Comparison of ENCODE assay signal across 30 cellular contexts in the genomic region with DNA sequence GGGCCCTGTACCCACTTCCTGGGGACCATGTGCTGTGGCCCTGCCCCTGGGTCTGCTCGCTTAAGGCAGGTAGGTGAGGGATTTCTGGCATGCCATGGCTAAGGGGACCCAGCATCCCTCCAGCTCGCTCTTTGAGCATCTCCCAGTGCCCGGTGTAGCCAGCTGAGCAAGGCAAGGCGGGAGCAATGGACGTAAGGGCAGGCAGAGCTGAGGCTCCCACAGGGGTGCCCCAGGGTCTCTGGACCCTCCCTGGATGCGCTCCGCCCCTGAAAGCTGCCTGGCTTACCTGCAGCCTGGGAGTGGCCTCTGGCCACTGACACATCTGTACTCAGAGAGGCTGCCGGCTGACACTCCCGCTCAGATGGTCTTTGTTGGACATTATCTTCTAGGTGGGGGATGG.
"Had no signal": no experiment of that assay in that cellular context is flagged by ENCODE, and none has a peak within 500 bp of the region (broad histone marks: within the 10 kb centered on the region; RNA-seq: fewer than 3 reads in every experiment).

No MANE protein-coding gene starts in this region.

- H3K4me1 ChIP-seq: body of pancreas, gastrocnemius medialis, tibial nerve had no signal

- H3K4me3 Mint-ChIP-seq: activated CD4-positive, alpha-beta memory T cell treated with anti-CD3 and anti-CD28 coated beads for 36 hours; activated T-helper 1 cell treated with anti-CD3 and anti-CD28 coated beads, Interleukin-12 subunit alpha, Interleukin-12 subunit beta, Interleukin-2, Interleukin-4 antibody, amounts not matched to agents 30 ng/mL and 10 ng/mL and 1 ng/mL, durations not matched to agents 14 hours and 24 hours and 36 hours; mesothelial cell of epicardium; nephron progenitor cell; T-helper 1 cell treated with Interleukin-12 subunit alpha and Interleukin-12 subunit beta and Interleukin-4 antibody, amounts not matched to agents 30 μg/mL and 1 μg/mL, for 36 hours had no signal

- H3K9me3 ChIP-seq: body of pancreas, gastrocnemius medialis, ovary, tibial nerve had no signal

- H3K27ac ChIP-seq: body of pancreas, coronary artery, dorsolateral prefrontal cortex, gastrocnemius medialis, ovary, tibial nerve, VCaP had no signal

- H3K4me1 Mint-ChIP-seq: mesothelial cell of epicardium had no signal

- DNase-seq: activated CD4-positive, alpha-beta memory T cell treated with anti-CD3 and anti-CD28 coated beads for 36 hours; activated CD4-positive, alpha-beta T cell treated with anti-CD3 and anti-CD28 coated beads for 4 hours; activated gamma-delta T cell treated with Interleukin-2 at 50 U/mL for 16 hours; activated naive CD4-positive, alpha-beta T cell treated with anti-CD3 and anti-CD28 coated beads, Interleukin-2, amount 50 U/mL, for 16 hours; activated T-cell treated with anti-CD3 and anti-CD28 coated beads, Interleukin-2, amount 50 U/mL, for 1 hour; body of pancreas; cerebellar nuclear complex; effector memory CD4-positive, alpha-beta T cell; gastrocnemius medialis; glutamatergic neuron; islet precursor cell; left cardiac atrium; left ventricle myocardium superior; mammary epithelial cell; naive B cell; nephron progenitor cell; ovary; retina; stimulated activated CD4-positive, alpha-beta T cell treated with anti-CD3 and anti-CD28 coated beads, Interleukin-15, amount 100 ng/mL, for 24 hours; stimulated activated naive CD4-positive, alpha-beta T cell; T-helper 9 cell had no signal

- H3K27ac Mint-ChIP-seq: activated CD4-positive, alpha-beta memory T cell treated with anti-CD3 and anti-CD28 coated beads for 36 hours; activated T-helper 1 cell treated with anti-CD3 and anti-CD28 coated beads, Interleukin-12 subunit alpha, Interleukin-12 subunit beta, Interleukin-2, Interleukin-4 antibody, amounts not matched to agents 30 ng/mL and 10 ng/mL and 1 ng/mL, durations not matched to agents 14 hours and 24 hours and 36 hours; mesothelial cell of epicardium; nephron progenitor cell; progenitor cell of endocrine pancreas; T-helper 1 cell treated with Interleukin-12 subunit alpha and Interleukin-12 subunit beta and Interleukin-4 antibody, amounts not matched to agents 30 μg/mL and 1 μg/mL, for 36 hours had no signal

- H3K36me3 Mint-ChIP-seq: activated CD4-positive, alpha-beta memory T cell treated with anti-CD3 and anti-CD28 coated beads for 36 hours; mesothelial cell of epicardium; naive B cell had no signal

- H3K9me3 Mint-ChIP-seq: activated CD4-positive, alpha-beta memory T cell treated with anti-CD3 and anti-CD28 coated beads for 36 hours; activated T-helper 1 cell treated with anti-CD3 and anti-CD28 coated beads, Interleukin-12 subunit alpha, Interleukin-12 subunit beta, Interleukin-2, Interleukin-4 antibody, amounts not matched to agents 30 ng/mL and 10 ng/mL and 1 ng/mL, durations not matched to agents 14 hours and 24 hours and 36 hours; mesothelial cell of epicardium; naive B cell; nephron progenitor cell; T-helper 1 cell treated with Interleukin-12 subunit alpha and Interleukin-12 subunit beta and Interleukin-4 antibody, amounts not matched to agents 30 μg/mL and 1 μg/mL, for 36 hours had no signal

- H3K4me2 ChIP-seq: smooth muscle cell had no signal

- ATAC-seq: body of pancreas, gastrocnemius medialis, left cardiac atrium, left ventricle myocardium superior had no signal

- H3K27me3 Mint-ChIP-seq: activated CD4-positive, alpha-beta memory T cell treated with anti-CD3 and anti-CD28 coated beads for 36 hours had no signal

- H3K27me3 ChIP-seq: body of pancreas, ovary had no signal

- H3K36me3 ChIP-seq: gastrocnemius medialis, ovary, tibial nerve had no signal

- H3K4me3 ChIP-seq: body of pancreas, coronary artery, dorsolateral prefrontal cortex, gastrocnemius medialis, ovary, smooth muscle cell, tibial nerve had no signal
